Comparison of ENCODE assay signal across 8 cellular contexts in genomic region chr4:60201052-60201673, GRCh38.
DNase-seq lines count a peak whose midpoint lies in the region; ATAC-seq and TF ChIP-seq lines count a peak whose summit lies in the region.

No MANE protein-coding gene starts in this region.

- no peaks in the 10 kb centered on the region for H3K4me1 Mint-ChIP-seq in endodermal cell

- H3K4me3 ChIP-seq in SJSA1 (no peak overlapping the region), endodermal cell (ENCODE audit: low read length) (no peak overlapping the region)

- no peak overlapping the region for H3K9ac ChIP-seq in endodermal cell (ENCODE audit: extremely low read depth, low read length, poor library complexity, severe bottlenecking)

- TF ChIP-seq CTCF in endodermal cell (conservative IDR thresholded peaks at IDR 0.05) = peak; percentile 98

- no peak overlapping the region for H3K27ac ChIP-seq in SJSA1
- no peak overlapping the region for H3K27ac ChIP-seq in endodermal cell (ENCODE audit: low read depth, low read length)

- H3K4me1 ChIP-seq in SJSA1 (replicated peaks) (no peaks in the 10 kb centered on the region), endodermal cell (ENCODE audit: control insufficient read depth, insufficient read depth, low read length) (no peaks in the 10 kb centered on the region)

- no peaks in the 10 kb centered on the region for H3K36me3 Mint-ChIP-seq in endodermal cell (ENCODE audit: low read depth)

- no peaks in the 10 kb centered on the region for H3K27me3 Mint-ChIP-seq in endodermal cell (ENCODE audit: insufficient read depth)

- WGBS in endodermal cell (ENCODE audit: insufficient coverage in 1 of 2, insufficient read length in 1 of 2), 2 experiments = 19% methylated on average over 3 of the region's 3 CpGs; no CpG with 5 or more reads in 1 of the 2 experiments

- peak; percentile 53 for DNase-seq in activated CD4-positive, alpha-beta T cell treated with anti-CD3 and anti-CD28 coated beads for 48 hours
- DNase-seq in activated CD4-positive, alpha-beta T cell treated with anti-CD3 and anti-CD28 coated beads, Interleukin-2, amount 50 U/mL, for 4 hours = no peak
- DNase-seq in Kasumi-1 (lab: John Stamatoyannopoulos, UW) (peak; percentile 84 to 94), SJSA1 (ENCODE audit: low read depth in 1 of 2, low spot score in 2 of 2) (peak; percentile 35 to 46), endodermal cell (peak; percentile 84), myocyte (ENCODE audit: low read depth) (peak; percentile 65), mesenteric fat pad (ENCODE audit: low spot score) (no peak)

- H3K36me3 ChIP-seq in SJSA1 = no peaks in the 10 kb centered on the region
- no peaks in the 10 kb centered on the region for H3K36me3 ChIP-seq in endodermal cell (ENCODE audit: control insufficient read depth, insufficient read depth, low read length)

- ATAC-seq in GM21737 (IDR thresholded peaks at IDR 0.05; ENCODE audit: unreplicated experiment) = peak; percentile 82

- H3K27me3 ChIP-seq in SJSA1 (replicated peaks) (no peaks in the 10 kb centered on the region), endodermal cell (ENCODE audit: control insufficient read depth, insufficient read depth, low read length, poor library complexity, severe bottlenecking) (no peaks in the 10 kb centered on the region)

- no peak overlapping the region for H3K4me3 Mint-ChIP-seq in endodermal cell

- H3K9me3 Mint-ChIP-seq in endodermal cell = no peaks in the 10 kb centered on the region

- H3K27ac Mint-ChIP-seq in endodermal cell = no peak overlapping the region

- H3K9me3 ChIP-seq in SJSA1 (replicated peaks) (no peaks in the 10 kb centered on the region; the same call in 1 of the 2 replicates), endodermal cell (ENCODE audit: control insufficient read depth, low read length) (no peaks in the 10 kb centered on the region)

Comparison
In these comparisons a context has a peak if more than half of its experiments do, and no peak if none do; other contexts are left out.
1. DNase-seq: peak in activated CD4-positive, alpha-beta T cell treated with anti-CD3 and anti-CD28 coated beads for 48 hours (single experiment), Kasumi-1 (2 of 2), SJSA1 (2 of 2), endodermal cell (single experiment) and myocyte (single experiment); none in activated CD4-positive, alpha-beta T cell treated with anti-CD3 and anti-CD28 coated beads, Interleukin-2, amount 50 U/mL, for 4 hours (0 of 2) and mesenteric fat pad (single experiment).